In the genomic region with DNA sequence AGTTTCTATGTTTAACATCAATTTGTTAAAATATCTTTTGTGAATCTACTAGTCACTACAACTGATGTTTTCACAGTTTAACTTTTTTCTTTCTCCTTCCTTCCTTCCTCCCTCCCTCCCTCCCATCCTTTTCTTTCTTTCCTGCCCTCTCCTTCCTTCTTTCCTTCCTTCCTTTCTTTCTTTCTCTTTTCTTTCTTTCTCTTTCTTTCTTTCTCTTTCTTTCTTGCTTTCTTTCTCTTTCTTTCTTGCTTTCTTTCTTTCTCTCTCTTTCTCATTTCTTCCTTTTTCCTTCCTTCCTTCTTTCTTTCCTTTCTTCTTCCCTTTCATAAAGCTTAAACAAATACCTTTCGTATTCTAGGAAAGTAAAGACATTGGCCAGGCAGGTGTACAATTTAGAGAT, we compare ENCODE assay signal across 20 cellular contexts.
"Had no signal": no experiment of that assay in that cellular context is flagged by ENCODE, and none has a peak within 500 bp of the region (broad histone marks: within the 10 kb centered on the region; RNA-seq: fewer than 3 reads in every experiment).

No MANE protein-coding gene starts in this region.

- H3K36me3 ChIP-seq: left lung, neutrophil, ovary, upper lobe of left lung, WERI-Rb-1 had no signal

- FAIRE-seq: TTC549 had no signal

- H3K4me3 ChIP-seq: body of pancreas, left lung, lung, ovary, upper lobe of left lung had no signal

- H3K4me1 ChIP-seq: body of pancreas, left lung, upper lobe of left lung had no signal

- ATAC-seq: activated CD8-positive, alpha-beta T cell treated with anti-CD3 and anti-CD28 coated beads, Interleukin-2, amount 10 ng/mL, durations not matched to agents 7 days and 5 days; body of pancreas; natural killer cell; right cardiac atrium; stimulated activated naive CD8-positive, alpha-beta T cell treated with anti-CD3 and anti-CD28 coated beads, Interleukin-15, Interleukin-2, amounts not matched to agents 100 U/mL and 50 U/mL, for 24 hours had no signal

- H3K27me3 ChIP-seq: body of pancreas, foreskin keratinocyte, left lung, neutrophil, ovary, upper lobe of left lung had no signal

- H3K9me3 ChIP-seq: body of pancreas, left lung, neutrophil, ovary, upper lobe of left lung had no signal

- DNase-seq: activated CD4-positive, alpha-beta T cell treated with anti-CD3 and anti-CD28 coated beads for 1 hour; activated CD4-positive, alpha-beta T cell treated with anti-CD3 and anti-CD28 coated beads, Interleukin-2, amount 50 U/mL, for 1 hour; activated CD8-positive, alpha-beta T cell treated with anti-CD3 and anti-CD28 coated beads, Interleukin-2, amount 10 ng/mL, durations not matched to agents 7 days and 5 days; activated gamma-delta T cell; activated naive CD4-positive, alpha-beta T cell treated with anti-CD3 and anti-CD28 coated beads, Interleukin-2, amount 50 U/mL, for 16 hours; caudate nucleus; effector CD4-positive, alpha-beta T cell; left lung; natural killer cell; ovary; right cardiac atrium; stimulated activated CD4-positive, alpha-beta T cell treated with anti-CD3 and anti-CD28 coated beads, Interleukin-4, amount 100 ng/mL, for 24 hours; stimulated activated naive CD8-positive, alpha-beta T cell treated with anti-CD3 and anti-CD28 coated beads, Interleukin-15, Interleukin-2, amounts not matched to agents 100 U/mL and 50 U/mL, for 24 hours; WERI-Rb-1 had no signal

- H3K27ac ChIP-seq: body of pancreas, left lung, neutrophil, ovary, upper lobe of left lung, WERI-Rb-1 had no signal
